In genomic region chr12:123139926-123140674, GRCh38 we compare ENCODE assay signal across 8 cellular contexts. TPM values are rescaled to one million over a fixed set of nuclear protein-coding genes. Genes with fewer than 3 reads are reported as not detected.
DNase-seq lines count a peak whose midpoint lies in the region; ATAC-seq and TF ChIP-seq lines count a peak whose summit lies in the region.

No MANE protein-coding gene starts in this region.

- DNase-seq in HFFc6 (peak; percentile 25), T-cell (no peak), right atrium auricular region (ENCODE audit: low spot score) (peak; percentile 63)
- no peak for DNase-seq in activated effector memory CD4-positive, alpha-beta T cell treated with Interleukin-2 at 50 U/mL for 16 hours

- no peaks in the 10 kb centered on the region for H3K36me3 ChIP-seq in right atrium auricular region

- peaks cover 44% of the 10 kb centered on the region for H3K4me1 Mint-ChIP-seq in HFFc6 (ENCODE audit: low read depth)
- peaks cover 38 to 58% (median 44%) of the 10 kb centered on the region in 3 donors for H3K4me1 Mint-ChIP-seq in T-cell
- peaks cover 51% of the 10 kb centered on the region for H3K4me1 Mint-ChIP-seq in stimulated activated memory B cell treated with anti-CD40 and anti-IgM and Interleukin-4, amounts not matched to agents 10 μg/mL and 1 μg/mL and 100 μg/mL, for 72 hours

- no peak overlapping the region for H3K4me3 ChIP-seq in right atrium auricular region

- POLR2A ChIA-PET in T-cell (lab: Charles Lee): interaction anchor here in 1 of 2 donors (0.7 kb wide), 1 partner anchor 1103 kb away, joined by 4 read pairs; no protein-coding TSS in a partner anchor

- H3K9me3 Mint-ChIP-seq in HFFc6: no peaks in the 10 kb centered on the region
- no peaks in the 10 kb centered on the region for H3K9me3 Mint-ChIP-seq in T-cell
- H3K9me3 Mint-ChIP-seq in stimulated activated memory B cell treated with anti-CD40 and anti-IgM and Interleukin-4, amounts not matched to agents 10 μg/mL and 1 μg/mL and 100 μg/mL, for 72 hours: no peaks in the 10 kb centered on the region

- ATAC-seq in T-cell (replicated peaks in 1 of 4) (no peak), GM21576 (IDR thresholded peaks at IDR 0.05; ENCODE audit: unreplicated experiment) (no peak), HG03108 (IDR thresholded peaks at IDR 0.05; ENCODE audit: unreplicated experiment) (no peak), GM19023 (IDR thresholded peaks at IDR 0.05; ENCODE audit: unreplicated experiment) (no peak)
- ATAC-seq in stimulated activated memory B cell treated with anti-CD40 and anti-IgM and Interleukin-4, amounts not matched to agents 10 μg/mL and 1 μg/mL and 100 μg/mL, for 72 hours: peak; percentile 5

- H3K36me3 Mint-ChIP-seq in HFFc6 (ENCODE audit: low read depth): no peaks in the 10 kb centered on the region
- H3K36me3 Mint-ChIP-seq in T-cell: peaks cover 3% of the 10 kb centered on the region
- no peaks in the 10 kb centered on the region for H3K36me3 Mint-ChIP-seq in stimulated activated memory B cell treated with anti-CD40 and anti-IgM and Interleukin-4, amounts not matched to agents 10 μg/mL and 1 μg/mL and 100 μg/mL, for 72 hours

- H3K27ac Mint-ChIP-seq in HFFc6 (peak overlapping the region; percentile 40; the same call in 1 of the 2 replicates), T-cell (peak overlapping the region; percentile 46 to 68)
- peak overlapping the region; percentile 56 for H3K27ac Mint-ChIP-seq in stimulated activated memory B cell treated with anti-CD40 and anti-IgM and Interleukin-4, amounts not matched to agents 10 μg/mL and 1 μg/mL and 100 μg/mL, for 72 hours

- no peaks in the 10 kb centered on the region for H3K27me3 ChIP-seq in right atrium auricular region

- no peak for TF ChIP-seq CTCF in HFFc6 (IDR thresholded peaks at IDR 0.05)
- TF ChIP-seq CTCF in right atrium auricular region (IDR thresholded peaks at IDR 0.05): no peak

- CTCF ChIA-PET in T-cell (lab: Charles Lee): no interaction called here

- peaks cover 8% of the 10 kb centered on the region; the same call in 1 of the 2 replicates for H3K27me3 Mint-ChIP-seq in HFFc6 (ENCODE audit: insufficient read depth)
- H3K27me3 Mint-ChIP-seq in T-cell: no peaks in the 10 kb centered on the region
- H3K27me3 Mint-ChIP-seq in stimulated activated memory B cell treated with anti-CD40 and anti-IgM and Interleukin-4, amounts not matched to agents 10 μg/mL and 1 μg/mL and 100 μg/mL, for 72 hours: no peaks in the 10 kb centered on the region

- no peaks in the 10 kb centered on the region for H3K9me3 ChIP-seq in right atrium auricular region

- H3K4me3 Mint-ChIP-seq in HFFc6: 0 out of 2 replicates have a peak overlapping the region, but pooled peaks have one; percentile 30
- H3K4me3 Mint-ChIP-seq in T-cell: no peak overlapping the region
- no peak overlapping the region for H3K4me3 Mint-ChIP-seq in stimulated activated memory B cell treated with anti-CD40 and anti-IgM and Interleukin-4, amounts not matched to agents 10 μg/mL and 1 μg/mL and 100 μg/mL, for 72 hours

- H3K27ac ChIP-seq in right atrium auricular region: peak overlapping the region; percentile 72 to 77

- peaks cover 0 to 47% of the 10 kb centered on the region in 2 donors for H3K4me1 ChIP-seq in right atrium auricular region

RNA-seq across cellular contexts. Expression of gene PITPNM2, which starts 10.8 kb away (rescaled TPM):
- 1 to 10 TPM; 1.5 to 5.1 (median 4.1) TPM for total RNA-seq in HFFc6 (2021; fragmentation: NEBNext Ultra II Directional; extraction: Animal tissue kit (Norgen Biotek cat#: 25700))
- total RNA-seq in T-cell (10 to 100 TPM; 32.0 to 56.5 (median 34.8) TPM), right atrium auricular region (10 to 100 TPM in 1 of 2 donors, 1 to 10 TPM in 1; 9.4 to 10.5 TPM)

Comparison
In these comparisons a context has a peak if more than half of its experiments do, and no peak if none do; other contexts are left out.
1. DNase-seq: peak in HFFc6 (single experiment) and right atrium auricular region (single experiment); none in T-cell (0 of 34) and activated effector memory CD4-positive, alpha-beta T cell treated with Interleukin-2 at 50 U/mL for 16 hours (single experiment).
2. Peak in every context shown above with its lines, with median percentiles within 50 percentile points of each other: H3K27ac Mint-ChIP-seq.